Comparison of ENCODE assay signal across 8 cellular contexts in the genomic region with DNA sequence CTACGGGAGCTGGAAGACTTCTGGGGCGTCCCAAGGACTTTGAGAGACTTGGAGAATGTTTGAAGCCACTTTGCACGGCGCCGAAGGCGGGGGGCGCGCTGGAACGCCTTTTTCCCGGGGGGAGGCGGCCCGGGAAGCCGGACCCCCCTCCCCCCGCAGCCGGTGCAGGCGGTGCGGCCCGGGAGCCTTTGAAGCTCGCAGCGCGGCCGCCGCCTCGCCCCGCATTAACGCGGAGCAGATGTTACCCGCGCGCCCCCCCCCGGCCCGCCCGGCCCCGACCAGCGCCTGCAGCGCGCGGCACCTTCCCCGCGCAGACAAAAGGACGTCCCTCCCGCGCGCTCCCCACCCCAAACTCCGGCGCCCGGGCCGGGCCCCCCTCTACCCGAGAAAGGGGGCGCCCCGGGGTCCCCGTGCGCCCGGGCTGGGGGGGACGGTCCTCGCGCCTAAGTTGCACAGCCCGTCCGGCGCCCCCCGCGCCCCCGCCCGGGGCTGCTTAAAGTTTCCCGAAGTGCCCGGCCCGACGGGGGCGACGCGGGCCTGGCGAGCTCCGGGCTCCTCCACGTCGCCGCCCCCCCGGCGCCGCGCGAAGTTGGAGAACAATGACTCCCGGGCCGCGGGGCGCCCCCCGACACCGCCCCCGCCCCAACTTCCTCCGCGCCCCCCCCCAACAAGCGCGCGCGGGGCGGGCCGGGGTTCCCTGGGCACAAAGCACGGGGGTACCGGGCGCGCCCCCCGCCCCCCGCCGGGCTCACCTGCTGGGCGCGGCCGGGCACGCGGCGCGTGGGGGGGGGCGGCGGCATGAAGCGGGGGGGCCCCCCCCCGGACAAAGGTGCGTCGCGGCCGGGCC. TPM values are rescaled to one million over a fixed set of nuclear protein-coding genes. Genes with fewer than 3 reads are reported as not detected.
DNase-seq lines count a peak whose midpoint lies in the region; ATAC-seq and TF ChIP-seq lines count a peak whose summit lies in the region.

No MANE protein-coding gene starts in this region.

- no peaks in the 10 kb centered on the region for H3K27me3 Mint-ChIP-seq in activated naive CD8-positive, alpha-beta T cell treated with anti-CD3 and anti-CD28 coated beads, Interleukin-2, amount 10 ng/mL, durations not matched to agents 7 days and 5 days

- CTCF ChIA-PET in PC-9 (lab: Charles Lee), result interaction anchor here (0.7 kb wide), 1 partner anchor 160 kb away, joined by 5 read pairs; no protein-coding TSS in a partner anchor

- peak; percentile 12 for ATAC-seq in activated naive CD8-positive, alpha-beta T cell treated with anti-CD3 and anti-CD28 coated beads, Interleukin-2, amount 10 ng/mL, durations not matched to agents 7 days and 5 days (ENCODE audit: low read depth)
- ATAC-seq in HG03108 (IDR thresholded peaks at IDR 0.05; ENCODE audit: unreplicated experiment) (no peak), GM21619 (IDR thresholded peaks at IDR 0.05; ENCODE audit: unreplicated experiment) (no peak)

- no peak for TF ChIP-seq CTCF in PC-9 (conservative IDR thresholded peaks at IDR 0.05)
- no peak for TF ChIP-seq CTCF in hepatocyte (IDR thresholded peaks at IDR 0.05; ENCODE audit: poor library complexity)

- H3F3A ChIP-seq in PC-9 (ENCODE audit: insufficient read depth, low read depth), result peaks cover 10% of the 10 kb centered on the region; the same call in 1 of the 2 replicates

- no peaks in the 10 kb centered on the region for H3K9me3 ChIP-seq in PC-9 (ENCODE audit: insufficient read depth, low read depth)
- no peaks in the 10 kb centered on the region for H3K9me3 ChIP-seq in hepatocyte (ENCODE audit: low read depth)
- no peaks in the 10 kb centered on the region for H3K9me3 ChIP-seq in skeletal muscle tissue (ENCODE audit: control insufficient read depth in 3 of 3, low read length in 3 of 3)

- H3K36me3 Mint-ChIP-seq in activated naive CD8-positive, alpha-beta T cell treated with anti-CD3 and anti-CD28 coated beads, Interleukin-2, amount 10 ng/mL, durations not matched to agents 7 days and 5 days, result peaks cover 2% of the 10 kb centered on the region

- WGBS in hepatocyte (ENCODE audit: low lambda C conversion rate, missing lambda C conversion rate), result 4% methylated on average over 14 of the region's 118 CpGs

- DNase-seq in NCI-H2196 (lab: John Stamatoyannopoulos, UW; ENCODE audit: unreplicated experiment) (peak; percentile 24), NCI-H2196 treated with DMSO at 0.1 percent for 48 hours (lab: John Stamatoyannopoulos, UW; ENCODE audit: unreplicated experiment) (no peak), PC-9 (no peak), hepatocyte (ENCODE audit: low spot score) (peak; percentile 75)
- DNase-seq in activated naive CD8-positive, alpha-beta T cell treated with anti-CD3 and anti-CD28 coated beads, Interleukin-2, amount 10 ng/mL, durations not matched to agents 7 days and 5 days, result peak; percentile 74

- peaks cover 22% of the 10 kb centered on the region for H3K4me1 ChIP-seq in PC-9 (replicated peaks; ENCODE audit: insufficient read depth)
- peaks cover 15% of the 10 kb centered on the region for H3K4me1 ChIP-seq in hepatocyte (ENCODE audit: insufficient read depth)
- peaks cover 3 to 7% (median 4%) of the 10 kb centered on the region in 3 donors for H3K4me1 ChIP-seq in skeletal muscle tissue (ENCODE audit: control insufficient read depth in 3 of 3, insufficient read depth in 3 of 3, low read length in 3 of 3)

- POLR2A ChIA-PET in PC-9 (lab: Charles Lee; ENCODE audit: unreplicated experiment), result no interaction called here
- POLR2A ChIA-PET in activated naive CD8-positive, alpha-beta T cell treated with anti-CD3 and anti-CD28 coated beads, Interleukin-2, amount 10 ng/mL, durations not matched to agents 7 days and 5 days (lab: Charles Lee), result interaction anchor here (0.6 to 2.6 kb wide), 9 partner anchors 9 to 151 kb away, joined by 3 to 12 read pairs (median 5); partner anchors contain the start of genes MBD3 and UQCR11

- no peaks in the 10 kb centered on the region for H3K36me3 ChIP-seq in PC-9 (ENCODE audit: low read depth)
- H3K36me3 ChIP-seq in hepatocyte (replicated peaks; ENCODE audit: insufficient read depth, low read depth), result no peaks in the 10 kb centered on the region
- peaks cover 0 to 5% (median 4%) of the 10 kb centered on the region in 3 donors for H3K36me3 ChIP-seq in skeletal muscle tissue (ENCODE audit: control insufficient read depth in 3 of 3, insufficient read depth in 3 of 3, low read length in 3 of 3)

- no peaks in the 10 kb centered on the region for H4K20me1 ChIP-seq in PC-9 (ENCODE audit: insufficient read depth)
- H4K20me1 ChIP-seq in hepatocyte (ENCODE audit: insufficient read depth, poor library complexity, severe bottlenecking), result peaks cover 30% of the 10 kb centered on the region

- H3K4me3 ChIP-seq in PC-9 (peak overlapping the region; percentile 72), hepatocyte (peak overlapping the region; percentile 98), skeletal muscle tissue (ENCODE audit: low read length in 3 of 3) (peak overlapping the region; percentile 61 to 67 (median 63))

- H3K27ac ChIP-seq in PC-9 (no peak overlapping the region), hepatocyte (peak overlapping the region; percentile 88), skeletal muscle tissue (ENCODE audit: low read depth, low read length) (no peak overlapping the region)

- BruUV-seq in PC-9 (replicated peaks; lab: Mats Ljungman, UMichigan), result no TSS peak

- peaks cover 19% of the 10 kb centered on the region for H3K79me2 ChIP-seq in PC-9 (ENCODE audit: low read depth)
- H3K79me2 ChIP-seq in hepatocyte, result peaks cover 48% of the 10 kb centered on the region

- peak overlapping the region; percentile 95 for H3K27ac Mint-ChIP-seq in activated naive CD8-positive, alpha-beta T cell treated with anti-CD3 and anti-CD28 coated beads, Interleukin-2, amount 10 ng/mL, durations not matched to agents 7 days and 5 days

- H2AFZ ChIP-seq in PC-9 (no peak overlapping the region), hepatocyte (peak overlapping the region; percentile 46)

- H3K4me3 Mint-ChIP-seq in activated naive CD8-positive, alpha-beta T cell treated with anti-CD3 and anti-CD28 coated beads, Interleukin-2, amount 10 ng/mL, durations not matched to agents 7 days and 5 days, result peak overlapping the region; percentile 79

- H3K9me3 Mint-ChIP-seq in activated naive CD8-positive, alpha-beta T cell treated with anti-CD3 and anti-CD28 coated beads, Interleukin-2, amount 10 ng/mL, durations not matched to agents 7 days and 5 days, result no peaks in the 10 kb centered on the region

- H3K27me3 ChIP-seq in PC-9 (ENCODE audit: insufficient read depth, low read depth) (no peaks in the 10 kb centered on the region), hepatocyte (no peaks in the 10 kb centered on the region), skeletal muscle tissue (ENCODE audit: control insufficient read depth in 3 of 3, insufficient read depth in 3 of 3, low read length in 3 of 3) (no peaks in the 10 kb centered on the region)

- H3K4me1 Mint-ChIP-seq in activated naive CD8-positive, alpha-beta T cell treated with anti-CD3 and anti-CD28 coated beads, Interleukin-2, amount 10 ng/mL, durations not matched to agents 7 days and 5 days, result peaks cover 11% of the 10 kb centered on the region

- H3K9me2 ChIP-seq in PC-9 (ENCODE audit: insufficient read depth), result no peaks in the 10 kb centered on the region
- H3K9me2 ChIP-seq in hepatocyte (replicated peaks; ENCODE audit: insufficient read depth), result no peaks in the 10 kb centered on the region

- H3K4me2 ChIP-seq in PC-9, result peak overlapping the region; percentile 82
- H3K4me2 ChIP-seq in hepatocyte, result peak overlapping the region; percentile 96

- intact Hi-C loops in PC-9 (cut with micrococcal nuclease; ENCODE audit: unreplicated experiment), result no loop called here

- peak overlapping the region in 2 of 3 donors; percentile 45 to 62 for H3K9ac ChIP-seq in skeletal muscle tissue (ENCODE audit: low read depth in 1 of 3, low read length in 3 of 3)

RNA-seq across cellular contexts. Expression of gene TCF3, which starts 0.6 kb away (rescaled TPM):
- 86.6 and 98.0 TPM in 2 replicates for total RNA-seq in PC-9 (2021)
- total RNA-seq in activated naive CD8-positive, alpha-beta T cell treated with anti-CD3 and anti-CD28 coated beads, Interleukin-2, amount 10 ng/mL, durations not matched to agents 7 days and 5 days, result 100 to 1,000 TPM; 102 to 109 TPM
- 67.9 and 76.7 TPM in 2 replicates for total RNA-seq in hepatocyte
- 93.7 and 125 TPM in 2 replicates for polyA plus RNA-seq in hepatocyte
- 44.4 TPM for total RNA-seq in skeletal muscle tissue

RNA-seq across cellular contexts. Expression of gene UQCR11, which starts 46.5 kb away (rescaled TPM):
- 196 and 275 TPM in 2 replicates for total RNA-seq in PC-9 (2021)
- total RNA-seq in activated naive CD8-positive, alpha-beta T cell treated with anti-CD3 and anti-CD28 coated beads, Interleukin-2, amount 10 ng/mL, durations not matched to agents 7 days and 5 days, result 100 to 1,000 TPM; 176 to 181 TPM
- total RNA-seq in hepatocyte, result 56.6 and 57.6 TPM in 2 replicates
- 672 and 684 TPM in 2 replicates for polyA plus RNA-seq in hepatocyte
- total RNA-seq in skeletal muscle tissue, result 82.5 TPM

RNA-seq across cellular contexts. Expression of gene MBD3, which starts 59.1 kb away (rescaled TPM):
- 129 and 143 TPM in 2 replicates for total RNA-seq in PC-9 (2021)
- total RNA-seq in activated naive CD8-positive, alpha-beta T cell treated with anti-CD3 and anti-CD28 coated beads, Interleukin-2, amount 10 ng/mL, durations not matched to agents 7 days and 5 days, result 10 to 100 TPM; 68.9 to 72.7 TPM
- total RNA-seq in hepatocyte, result 84.2 and 84.5 TPM in 2 replicates
- polyA plus RNA-seq in hepatocyte, result 56.3 and 66.6 TPM in 2 replicates
- 51.7 TPM for total RNA-seq in skeletal muscle tissue

Comparison
In these comparisons a context has a peak if more than half of its experiments do, and no peak if none do; other contexts are left out.
1. DNase-seq: peak in NCI-H2196 (single experiment), activated naive CD8-positive, alpha-beta T cell treated with anti-CD3 and anti-CD28 coated beads, Interleukin-2, amount 10 ng/mL, durations not matched to agents 7 days and 5 days (single experiment) and hepatocyte (single experiment); none in NCI-H2196 treated with DMSO at 0.1 percent for 48 hours (single experiment) and PC-9 (0 of 2).
2. Peak in every context shown above with its lines, with median percentiles within 50 percentile points of each other: H3K4me3 ChIP-seq.